Comparison of ENCODE assay signal across 10 cellular contexts in genomic region chr10:12638103-12638502, GRCh38.
DNase-seq lines count a peak whose midpoint lies in the region; ATAC-seq, FAIRE-seq and TF ChIP-seq lines count a peak whose summit lies in the region.
"Had no signal": no experiment of that assay in that cellular context is flagged by ENCODE, and none has a peak within 500 bp of the region (broad histone marks: within the 10 kb centered on the region; RNA-seq: fewer than 3 reads in every experiment).

No MANE protein-coding gene starts in this region.

- no peaks in the 10 kb centered on the region for H4K20me1 ChIP-seq in H1 (replicated peaks in 1 of 2; ENCODE audit: control insufficient read depth in 1 of 2, insufficient read depth in 2 of 2, low read length in 2 of 2)

- peak overlapping the region; percentile 95 for H2BK12ac ChIP-seq in H1 (ENCODE audit: low read depth, low read length)

- H2BK15ac ChIP-seq in H1 (ENCODE audit: low read length): no peak overlapping the region

- TF ChIP-seq EP300 in H1 (IDR thresholded peaks at IDR 0.05; ENCODE audit: borderline replicate concordance in 1 of 2, low read depth in 2 of 2, low read length in 2 of 2): no peak

- 0 out of 2 replicates have a peak, but pooled peaks cover 3% of the 10 kb centered on the region for H3K23me2 ChIP-seq in H1 (ENCODE audit: low read depth, low read length)

- peak overlapping the region; percentile 10; the same call in 1 of the 2 replicates for H2BK20ac ChIP-seq in H1 (ENCODE audit: low read length)

- no peak overlapping the region for H2AFZ ChIP-seq in H1 (ENCODE audit: low read length)

- peak overlapping the region; percentile 75 for H2BK5ac ChIP-seq in H1 (ENCODE audit: low read depth, low read length)

- H4K91ac ChIP-seq in H1 (replicated peaks; ENCODE audit: insufficient read length, low read length): peak overlapping the region; percentile 16

- no peak overlapping the region for H3K27ac ChIP-seq in H1 (ENCODE audit: low read depth, low read length)

- no peaks in the 10 kb centered on the region for H3K9me3 ChIP-seq in H1 (ENCODE audit: insufficient read depth in 2 of 2, low read depth in 1 of 2, low read length in 1 of 2)

- intact Hi-C loops in Right ventricle myocardium superior (cut with DNase I): no loop called here

- TF ChIP-seq POLR2A in H1 (IDR thresholded peaks at IDR 0.05; ENCODE audit: control extremely low read depth in 1 of 2, low read depth in 2 of 2, low read length in 2 of 2): no peak

- no peak overlapping the region for H3K56ac ChIP-seq in H1 (replicated peaks; ENCODE audit: insufficient read length, low read depth, low read length)

- no peaks in the 10 kb centered on the region for H3K9me3 Mint-ChIP-seq in immature natural killer cell
- H3K9me3 Mint-ChIP-seq: activated T-cell treated with anti-CD3 and anti-CD28 coated beads, Interleukin-2, amount 50 U/mL, for 24 hours; IgD-negative memory B cell had no signal

- H3K27me3 ChIP-seq in H1 (replicated peaks in 1 of 4; ENCODE audit: control insufficient read depth in 3 of 4, extremely low read depth in 1 of 4, insufficient read depth in 3 of 4, low read length in 3 of 4): no peaks in the 10 kb centered on the region

- H3K36me3 Mint-ChIP-seq in immature natural killer cell: peaks cover 0 to 4% (median 0%) of the 10 kb centered on the region in 3 donors

- peaks cover 16 to 37% of the 10 kb centered on the region in 2 donors for H3K4me1 Mint-ChIP-seq in immature natural killer cell

- no peak for ATAC-seq in HG02798 (IDR thresholded peaks at IDR 0.05; ENCODE audit: poor library complexity, unreplicated experiment)
- no peak for ATAC-seq in Right ventricle myocardium superior (ENCODE audit: poor library complexity)

- FAIRE-seq in H1 (lab: Jason Lieb, UNC): no peak

- H3K4me3 ChIP-seq in HFF-Myc (replicated peaks; ENCODE audit: low read depth, low read length): no peak overlapping the region
- H3K4me3 ChIP-seq in H1 (ENCODE audit: extremely low read depth in 1 of 4, insufficient read depth in 2 of 4, low read depth in 3 of 4, low read length in 4 of 4): no peak overlapping the region

- H3K79me2 ChIP-seq in H1 (ENCODE audit: control insufficient read depth in 1 of 2, insufficient read depth in 2 of 2, low read length in 2 of 2): no peaks in the 10 kb centered on the region

- 74 to 100% methylated on average over 1 to 7 of the region's 7 CpGs for WGBS in H1 (ENCODE audit: extremely low coverage in 1 of 2, insufficient coverage in 1 of 2, insufficient read length in 1 of 2, insufficient replicate concordance in 2 of 2, low coverage in 1 of 2, low lambda C conversion rate in 2 of 2, missing lambda C conversion rate in 1 of 2), 2 experiments

- no peak overlapping the region for H2BK120ac ChIP-seq in H1 (replicated peaks; ENCODE audit: low read depth, low read length)

- POLR2A ChIA-PET in H1 (lab: Charles Lee; ENCODE audit: partially characterized antibody): interaction anchor here (1.5 kb wide), 1 partner anchor 9 kb away, joined by 4 read pairs; no protein-coding TSS in a partner anchor

- H3K4me1 ChIP-seq in H1 (replicated peaks in 1 of 4; ENCODE audit: control insufficient read depth in 3 of 4, insufficient read depth in 4 of 4, low read length in 3 of 4): peaks cover 4 to 11% (median 7%) of the 10 kb centered on the region in 4 experiments; a peak in 6 of 7 replicates

- peak overlapping the region in 1 of 6 donors; percentile 67 for H3K27ac Mint-ChIP-seq in immature natural killer cell
- H3K27ac Mint-ChIP-seq: activated T-cell treated with anti-CD3 and anti-CD28 coated beads, Interleukin-2, amount 50 U/mL, for 24 hours had no signal

- DNase-seq in COLO668 (lab: John Stamatoyannopoulos, UW; ENCODE audit: unreplicated experiment) (peak; percentile 87), HFF-Myc (ENCODE audit: extremely low read depth, low read depth) (peak; percentile 63), NCI-H510A (lab: John Stamatoyannopoulos, UW) (peak; percentile 96), H1 (ENCODE audit: low read depth in 1 of 2, low spot score in 2 of 2) (no peak), Right ventricle myocardium superior (no peak), immature natural killer cell (no peak), SKM-1 treated with dmso at 0.1 percent for 144 hours (lab: John Stamatoyannopoulos, UW; ENCODE audit: unreplicated experiment) (no peak)
- DNase-seq: activated T-cell treated with anti-CD3 and anti-CD28 coated beads, Interleukin-2, amount 50 U/mL, for 24 hours had no signal

- no peaks in the 10 kb centered on the region; the same call in 1 of the 2 replicates for H3K79me1 ChIP-seq in H1 (ENCODE audit: low read depth, low read length)

- H3K23ac ChIP-seq in H1 (ENCODE audit: insufficient read length): no peak overlapping the region

- H3K36me3 ChIP-seq in H1 (ENCODE audit: control insufficient read depth in 2 of 4, insufficient read depth in 4 of 4, low read length in 3 of 4): no peaks in the 10 kb centered on the region

- H4K5ac ChIP-seq in H1 (ENCODE audit: insufficient read length, low read depth, low read length): no peak overlapping the region

- TF ChIP-seq RAD21 in H1 (IDR thresholded peaks at IDR 0.05 in 1 of 2, conservative IDR thresholded peaks at IDR 0.05 in 1 of 2; ENCODE audit: low read depth in 2 of 2, low read length in 2 of 2): no peak

- TF ChIP-seq CTCF in HFF-Myc (IDR thresholded peaks at IDR 0.05; ENCODE audit: low read depth, low read length, missing control alignments): no peak
- no peak for TF ChIP-seq CTCF in H1 (IDR thresholded peaks at IDR 0.05; ENCODE audit: control extremely low read depth in 1 of 3, insufficient read depth in 1 of 3, low read depth in 1 of 3, low read length in 3 of 3)

- CTCF ChIA-PET in H1 (lab: Charles Lee; ENCODE audit: partially characterized antibody): interaction anchor here (0.6 to 4.0 kb wide), 3 partner anchors 18 to 437 kb away, joined by 3 to 24 read pairs (median 5); no protein-coding TSS in a partner anchor

- H4K8ac ChIP-seq in H1 (ENCODE audit: extremely low read depth, insufficient read depth, low read length): no peak overlapping the region; the same call in 1 of the 2 replicates

- no peak overlapping the region for H3K9ac ChIP-seq in H1 (replicated peaks in 1 of 4; ENCODE audit: extremely low read depth in 1 of 4, low read depth in 3 of 4, low read length in 3 of 4)

- H3K4me3 Mint-ChIP-seq in immature natural killer cell: no peak overlapping the region
- H3K4me3 Mint-ChIP-seq: activated T-cell treated with anti-CD3 and anti-CD28 coated beads, Interleukin-2, amount 50 U/mL, for 24 hours had no signal

- H3K4me2 ChIP-seq in H1 (ENCODE audit: insufficient read depth in 1 of 2, low read depth in 2 of 2, low read length in 2 of 2): peak overlapping the region; percentile 6 to 39; a peak in 2 of 4 replicates

- no peak overlapping the region for H3K18ac ChIP-seq in H1 (ENCODE audit: extremely low read depth, low read length)

- H3K4ac ChIP-seq in H1 (replicated peaks; ENCODE audit: insufficient read length, low read depth, low read length): no peak overlapping the region

- peak overlapping the region; percentile 13; the same call in 1 of the 2 replicates for H2AK5ac ChIP-seq in H1 (ENCODE audit: low read depth, low read length)

- no peak overlapping the region for H3K14ac ChIP-seq in H1 (ENCODE audit: insufficient read length)

- peaks cover 0 to 2% (median 2%) of the 10 kb centered on the region in 3 donors for H3K27me3 Mint-ChIP-seq in immature natural killer cell (ENCODE audit: low read depth in 3 of 3)
- H3K27me3 Mint-ChIP-seq: activated T-cell treated with anti-CD3 and anti-CD28 coated beads, Interleukin-2, amount 50 U/mL, for 24 hours; IgD-negative memory B cell had no signal

TF ChIP-seq in H1, 55 proteins besides CTCF, POLR2A, EP300 and RAD21:
- TF ChIP-seq ATF2 (IDR thresholded peaks at IDR 0.05; ENCODE audit: low read length): no peak
- no peak for TF ChIP-seq MAFK (IDR thresholded peaks at IDR 0.05; ENCODE audit: low read depth, low read length)
- no peak for TF ChIP-seq KDM1A (IDR thresholded peaks at IDR 0.05; ENCODE audit: borderline replicate concordance, low read length)
- TF ChIP-seq NRF1 (IDR thresholded peaks at IDR 0.05; ENCODE audit: low read depth, low read length): no peak
- no peak for TF ChIP-seq NANOG (IDR thresholded peaks at IDR 0.05; ENCODE audit: insufficient read depth, low read depth, low read length, poor library complexity, severe bottlenecking)
- TF ChIP-seq GABPA (IDR thresholded peaks at IDR 0.05; ENCODE audit: borderline replicate concordance, insufficient read depth, low read length): no peak
- no peak for TF ChIP-seq HDAC2 (IDR thresholded peaks at IDR 0.05; ENCODE audit: borderline replicate concordance in 1 of 2, low read depth in 2 of 2, low read length in 2 of 2)
- no peak for TF ChIP-seq E2F6 (IDR thresholded peaks at IDR 0.05)

Comparison
In these comparisons a context has a peak if more than half of its experiments do, and no peak if none do; other contexts are left out.
1. DNase-seq: peak in COLO668 (single experiment), HFF-Myc (single experiment) and NCI-H510A (single experiment); none in H1 (0 of 2), Right ventricle myocardium superior (single experiment), immature natural killer cell (0 of 3) and SKM-1 treated with dmso at 0.1 percent for 144 hours (single experiment).